ENCODE assay signal across 6 cellular contexts in genomic region chr9:94525396-94526035, GRCh38.
"Had no signal": no experiment of that assay in that cellular context is flagged by ENCODE, and none has a peak within 500 bp of the region (broad histone marks: within the 10 kb centered on the region; RNA-seq: fewer than 3 reads in every experiment).

No MANE protein-coding gene starts in this region.

- H3K4me2 ChIP-seq: GM23338 had no signal

- DNase-seq: H9, HCEC 1CT, IMR-90, KG1 had no signal

- H3K4me3 ChIP-seq: GM23338, K562 had no signal
